8 cellular contexts compared by ENCODE assay signal in genomic region chr15:60423540-60423939, GRCh38. TPM values are rescaled to one million over a fixed set of nuclear protein-coding genes. Genes with fewer than 3 reads are reported as not detected.
DNase-seq lines count a peak whose midpoint lies in the region; ATAC-seq and TF ChIP-seq lines count a peak whose summit lies in the region.

No MANE protein-coding gene starts in this region.

- WGBS in mesodermal cell (ENCODE audit: insufficient coverage in 2 of 2), 2 experiments: no CpG with 5 or more reads among the region's 2 CpGs

- no peak overlapping the region for H3K4me3 ChIP-seq in BLaER1
- H3K4me3 ChIP-seq in Jurkat, Clone E6-1 (ENCODE audit: low read length): no peak overlapping the region
- H3K4me3 ChIP-seq in brain microvascular endothelial cell (ENCODE audit: low read depth, low read length): no peak overlapping the region
- H3K4me3 ChIP-seq in mesodermal cell (ENCODE audit: extremely low read depth, insufficient read depth, low read length, poor library complexity, severe bottlenecking): no peak overlapping the region

- TF ChIP-seq CTCF in brain microvascular endothelial cell (IDR thresholded peaks at IDR 0.05; ENCODE audit: low read depth, low read length, missing control alignments): no peak

- ATAC-seq in GM21447 (IDR thresholded peaks at IDR 0.05; ENCODE audit: unreplicated experiment): no peak
- ATAC-seq in GM21423 (IDR thresholded peaks at IDR 0.05; ENCODE audit: unreplicated experiment): no peak
- no peak for ATAC-seq in HG03139 (IDR thresholded peaks at IDR 0.05; ENCODE audit: unreplicated experiment)

- H3K27ac ChIP-seq in BLaER1 (no peak overlapping the region), brain microvascular endothelial cell (peak overlapping the region; percentile 82), mesodermal cell (ENCODE audit: low read depth, low read length, severe bottlenecking) (peak overlapping the region; percentile 60)

- H3K4me1 ChIP-seq in BLaER1 (peaks cover 28% of the 10 kb centered on the region), mesodermal cell (ENCODE audit: control insufficient read depth, insufficient read depth, low read length, poor library complexity, severe bottlenecking) (peaks cover 27% of the 10 kb centered on the region)

- in situ Hi-C loops in brain microvascular endothelial cell (cut with HindIII; ENCODE audit: low pct_ligation_motif_present, low sequenced_read_pairs): no loop called here

- DNase-seq in Jurkat, Clone E6-1 (ENCODE audit: low read depth, low spot score): peak; percentile 55
- peak; percentile 90 for DNase-seq in brain microvascular endothelial cell
- no peak for DNase-seq in activated naive CD4-positive, alpha-beta T cell treated with anti-CD3 and anti-CD28 coated beads, Interleukin-2, amount 50 U/mL, for 16 hours

- H3K9ac ChIP-seq in BLaER1: no peak overlapping the region

- H3K27me3 ChIP-seq in BLaER1 (no peaks in the 10 kb centered on the region), brain microvascular endothelial cell (replicated peaks) (no peaks in the 10 kb centered on the region)

- H3K9me3 ChIP-seq in BLaER1 (no peaks in the 10 kb centered on the region), mesodermal cell (ENCODE audit: control insufficient read depth, low read length) (no peaks in the 10 kb centered on the region)

- H4K20me1 ChIP-seq in BLaER1: peaks cover 11% of the 10 kb centered on the region; the same call in 1 of the 2 replicates

- peak overlapping the region; percentile 48 for H3K4me2 ChIP-seq in BLaER1

- H3K36me3 ChIP-seq in BLaER1 (peaks cover 48% of the 10 kb centered on the region), brain microvascular endothelial cell (replicated peaks) (no peaks in the 10 kb centered on the region), mesodermal cell (ENCODE audit: control insufficient read depth, insufficient read depth, low read length) (peaks cover 6% of the 10 kb centered on the region)

RNA-seq across cellular contexts. Expression of gene ANXA2, which starts 25.8 kb away (rescaled TPM):
- 177 TPM for polyA plus RNA-seq in Jurkat, Clone E6-1 (2012; ENCODE audit: insufficient read depth, insufficient read length)
- polyA plus RNA-seq in mesodermal cell (2013, experiment 1 of 2): 1,317 TPM
- polyA plus RNA-seq in mesodermal cell (2013, experiment 2 of 2): 1,257 TPM

RNA-seq across cellular contexts. Expression of gene ICE2, which starts 55.4 kb away (rescaled TPM):
- polyA plus RNA-seq in Jurkat, Clone E6-1 (2012; ENCODE audit: insufficient read depth, insufficient read length): 73.3 TPM
- polyA plus RNA-seq in mesodermal cell (2013, experiment 1 of 2): 45.4 TPM
- 56.0 TPM for polyA plus RNA-seq in mesodermal cell (2013, experiment 2 of 2)
